In the genomic region with DNA sequence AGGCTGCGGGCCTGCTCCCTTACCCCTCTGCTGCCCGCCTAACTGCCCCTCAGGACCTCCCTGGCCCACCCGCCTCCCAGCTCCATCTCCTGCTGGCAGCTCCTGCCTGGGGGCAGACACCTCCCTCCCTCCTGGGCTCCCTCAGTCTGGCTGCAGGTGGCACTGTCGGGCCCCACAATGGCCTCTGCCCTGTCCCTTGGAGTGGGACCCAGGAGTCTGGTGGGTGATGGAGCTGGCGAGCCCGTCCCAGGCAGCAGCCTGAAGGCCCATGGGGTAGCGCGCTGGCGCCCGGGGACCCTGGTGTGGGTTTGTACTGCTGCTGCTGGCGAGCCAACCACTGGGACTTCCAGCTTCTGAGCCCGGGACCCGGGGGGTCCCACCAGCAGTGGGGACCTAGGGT, we compare ENCODE assay signal across 21 cellular contexts.
A peak's percentile ranks its signal among the peaks of the same experiment; 100 is the strongest.
DNase-seq lines count a peak whose midpoint lies in the region; ATAC-seq and TF ChIP-seq lines count a peak whose summit lies in the region.
"Had no signal": no experiment of that assay in that cellular context is flagged by ENCODE, and none has a peak within 500 bp of the region (broad histone marks: within the 10 kb centered on the region; RNA-seq: fewer than 3 reads in every experiment).

No MANE protein-coding gene starts in this region.

- H3K79me2 ChIP-seq in Loucy (ENCODE audit: insufficient read depth, low read length) (no peaks in the 10 kb centered on the region), trophoblast cell (ENCODE audit: control insufficient read depth, insufficient read depth, low read length, poor library complexity) (peaks cover 2% of the 10 kb centered on the region)

- no peak overlapping the region for H3K27ac Mint-ChIP-seq in chondrocyte (ENCODE audit: unreplicated experiment)
- H3K27ac Mint-ChIP-seq: activated T-helper 17 cell treated with anti-CD3 and anti-CD28 coated beads, Interleukin-2, amount 50 U/mL, for 72 hours; naive thymus-derived CD8-positive, alpha-beta T cell; T-helper 2 cell treated with Interferon-gamma antibody and Interleukin-4, amounts not matched to agents 5 μg/mL and 100 μg/mL, for 36 hours had no signal

- H4K12ac ChIP-seq in trophoblast cell (ENCODE audit: low read depth, low read length), result no peak overlapping the region

- H3K9me3 ChIP-seq in Loucy (ENCODE audit: insufficient read depth, low read depth, low read length), result no peaks in the 10 kb centered on the region
- no peaks in the 10 kb centered on the region for H3K9me3 ChIP-seq in trophoblast cell (ENCODE audit: insufficient read depth, low read depth, low read length)
- H3K9me3 ChIP-seq: esophagus muscularis mucosa, psoas muscle, SJCRH30, thoracic aorta had no signal

- no CpG with 5 or more reads among the region's 13 CpGs for WGBS in trophoblast cell (ENCODE audit: extremely low coverage, insufficient coverage, insufficient read length)

- H3K9me3 Mint-ChIP-seq in chondrocyte (ENCODE audit: low read depth), result no peaks in the 10 kb centered on the region
- H3K9me3 Mint-ChIP-seq: activated T-helper 17 cell treated with anti-CD3 and anti-CD28 coated beads, Interleukin-2, amount 50 U/mL, for 72 hours; naive thymus-derived CD8-positive, alpha-beta T cell; T-helper 2 cell treated with Interferon-gamma antibody and Interleukin-4, amounts not matched to agents 5 μg/mL and 100 μg/mL, for 36 hours had no signal

- H3K4me3 ChIP-seq in Loucy (ENCODE audit: low read length, poor library complexity, severe bottlenecking), result no peak overlapping the region
- no peak overlapping the region for H3K4me3 ChIP-seq in trophoblast cell (ENCODE audit: low read depth, low read length)
- H3K4me3 ChIP-seq: esophagus muscularis mucosa, psoas muscle, SJCRH30, thoracic aorta had no signal

- H4K20me1 ChIP-seq in Loucy (ENCODE audit: insufficient read depth, low read length, poor library complexity, severe bottlenecking), result peaks cover 12% of the 10 kb centered on the region

- H4K8ac ChIP-seq in trophoblast cell (ENCODE audit: low read depth, low read length), result no peak overlapping the region

- no peaks in the 10 kb centered on the region for H3F3A ChIP-seq in Loucy (ENCODE audit: low read depth)

- H3K4me1 ChIP-seq in Loucy (ENCODE audit: insufficient read depth, low read length, poor library complexity, severe bottlenecking) (no peaks in the 10 kb centered on the region), trophoblast cell (ENCODE audit: control insufficient read depth in 1 of 2, insufficient read depth in 2 of 2, low read length in 2 of 2) (peaks cover 3 to 8% of the 10 kb centered on the region in 2 experiments)

- H2AFZ ChIP-seq in Loucy (ENCODE audit: low read length) (no peak overlapping the region), trophoblast cell (ENCODE audit: insufficient read depth, low read length, poor library complexity) (no peak overlapping the region)

- peak; percentile 53 for DNase-seq in DMS 273 (lab: John Stamatoyannopoulos, UW; ENCODE audit: unreplicated experiment)
- DNase-seq in DMS 273 treated with DMSO at 0.1 percent for 48 hours (lab: John Stamatoyannopoulos, UW), result no peak
- DNase-seq in chondrocyte (ENCODE audit: low spot score), result no peak
- DNase-seq in trophoblast cell, result no peak
- no peak for DNase-seq in NCI-H2196 (lab: John Stamatoyannopoulos, UW; ENCODE audit: unreplicated experiment)
- no peak for DNase-seq in COLO668 (lab: John Stamatoyannopoulos, UW; ENCODE audit: unreplicated experiment)
- DNase-seq: effector CD4-positive, alpha-beta T cell; GDM1; naive thymus-derived CD8-positive, alpha-beta T cell; NCI-H2029 treated with DMSO at 0.1 percent for 48 hours; psoas muscle; SJCRH30; stimulated activated CD4-positive, alpha-beta T cell treated with anti-CD3 and anti-CD28 coated beads, Interleukin-12 subunit alpha, Interleukin-12 subunit beta, amount 100 ng/mL, for 4 hours had no signal

- no peak overlapping the region for H3K4me3 Mint-ChIP-seq in chondrocyte (ENCODE audit: unreplicated experiment)
- H3K4me3 Mint-ChIP-seq: activated T-helper 17 cell treated with anti-CD3 and anti-CD28 coated beads, Interleukin-2, amount 50 U/mL, for 72 hours; naive thymus-derived CD8-positive, alpha-beta T cell; T-helper 2 cell treated with Interferon-gamma antibody and Interleukin-4, amounts not matched to agents 5 μg/mL and 100 μg/mL, for 36 hours had no signal

- H2BK12ac ChIP-seq in trophoblast cell (ENCODE audit: low read length), result no peak overlapping the region

- H3K79me1 ChIP-seq in trophoblast cell (ENCODE audit: low read length), result peaks cover 3% of the 10 kb centered on the region

- H3K9ac ChIP-seq in Loucy (ENCODE audit: low read depth, low read length, poor library complexity, severe bottlenecking) (no peak overlapping the region), trophoblast cell (ENCODE audit: low read length) (no peak overlapping the region)

- H4K91ac ChIP-seq in trophoblast cell (ENCODE audit: low read depth, low read length), result no peak overlapping the region

- TF ChIP-seq POLR2A in GM18505 (IDR thresholded peaks at IDR 0.05; ENCODE audit: borderline replicate concordance, extremely low read depth, insufficient read depth, insufficient read length), result no peak

- H2BK5ac ChIP-seq in trophoblast cell (ENCODE audit: low read depth, low read length, poor library complexity), result no peak overlapping the region

- TF ChIP-seq CTCF in Loucy (conservative IDR thresholded peaks at IDR 0.05; ENCODE audit: low read length) (0 out of 2 replicates have a peak, but pooled peaks have one; percentile 16), chondrocyte (IDR thresholded peaks at IDR 0.05) (peak; percentile 54)

- H3K27me3 ChIP-seq in Loucy (ENCODE audit: insufficient read depth, low read length, poor library complexity, severe bottlenecking), result no peaks in the 10 kb centered on the region
- no peaks in the 10 kb centered on the region for H3K27me3 ChIP-seq in trophoblast cell (ENCODE audit: insufficient read depth, low read length)
- H3K27me3 ChIP-seq: esophagus muscularis mucosa, SJCRH30 had no signal

- H3K23ac ChIP-seq in trophoblast cell (ENCODE audit: low read length), result no peak overlapping the region

- H3K4ac ChIP-seq in trophoblast cell (ENCODE audit: low read depth, low read length), result no peak overlapping the region

- H3K14ac ChIP-seq in trophoblast cell (ENCODE audit: low read length), result no peak overlapping the region

- H3K27ac ChIP-seq in trophoblast cell (ENCODE audit: low read depth, low read length), result no peak overlapping the region
- H3K27ac ChIP-seq: 22Rv1, esophagus muscularis mucosa, psoas muscle, SJCRH30, thoracic aorta had no signal

- H3K36me3 ChIP-seq in Loucy (ENCODE audit: insufficient read depth, low read length) (peaks cover 66% of the 10 kb centered on the region; the same call in 1 of the 2 replicates), trophoblast cell (ENCODE audit: control insufficient read depth in 1 of 2, insufficient read depth in 2 of 2, low read length in 2 of 2) (peaks cover 75 to 77% of the 10 kb centered on the region in 2 experiments)
- H3K36me3 ChIP-seq: SJCRH30 had no signal

- H3K4me2 ChIP-seq in Loucy (ENCODE audit: low read depth, low read length, poor library complexity, severe bottlenecking), result no peak overlapping the region
- no peak overlapping the region for H3K4me2 ChIP-seq in trophoblast cell (ENCODE audit: low read length)

- no peak overlapping the region for H2AK5ac ChIP-seq in trophoblast cell (ENCODE audit: low read length)

- H3K4me1 Mint-ChIP-seq in chondrocyte (ENCODE audit: low read depth), result peaks cover 29% of the 10 kb centered on the region
- H3K4me1 Mint-ChIP-seq: activated T-helper 17 cell treated with anti-CD3 and anti-CD28 coated beads, Interleukin-2, amount 50 U/mL, for 72 hours had no signal

- no peaks in the 10 kb centered on the region for H3K27me3 Mint-ChIP-seq in chondrocyte (ENCODE audit: low read depth)
- H3K27me3 Mint-ChIP-seq: activated T-helper 17 cell treated with anti-CD3 and anti-CD28 coated beads, Interleukin-2, amount 50 U/mL, for 72 hours; naive thymus-derived CD8-positive, alpha-beta T cell had no signal

- no peak for ATAC-seq in GM18505 (IDR thresholded peaks at IDR 0.05; ENCODE audit: unreplicated experiment)
- ATAC-seq: activated CD4-positive, CD25-positive, alpha-beta regulatory T cell treated with anti-CD3 and anti-CD28 coated beads, Interleukin-2, amount 50 U/mL, for 24 hours; activated T-helper 17 cell treated with anti-CD3 and anti-CD28 coated beads, Interleukin-2, amount 50 U/mL, for 72 hours; naive thymus-derived CD8-positive, alpha-beta T cell had no signal

- H3K18ac ChIP-seq in trophoblast cell (ENCODE audit: low read length), result peak overlapping the region; percentile 12

- peaks cover 12% of the 10 kb centered on the region for H3K36me3 Mint-ChIP-seq in chondrocyte (ENCODE audit: low read depth)

- H3K9me2 ChIP-seq in Loucy (replicated peaks; ENCODE audit: low read depth, low read length), result no peaks in the 10 kb centered on the region

- no peak overlapping the region for H2BK120ac ChIP-seq in trophoblast cell (ENCODE audit: insufficient read depth, low read length, poor library complexity)
